In the genomic region with DNA sequence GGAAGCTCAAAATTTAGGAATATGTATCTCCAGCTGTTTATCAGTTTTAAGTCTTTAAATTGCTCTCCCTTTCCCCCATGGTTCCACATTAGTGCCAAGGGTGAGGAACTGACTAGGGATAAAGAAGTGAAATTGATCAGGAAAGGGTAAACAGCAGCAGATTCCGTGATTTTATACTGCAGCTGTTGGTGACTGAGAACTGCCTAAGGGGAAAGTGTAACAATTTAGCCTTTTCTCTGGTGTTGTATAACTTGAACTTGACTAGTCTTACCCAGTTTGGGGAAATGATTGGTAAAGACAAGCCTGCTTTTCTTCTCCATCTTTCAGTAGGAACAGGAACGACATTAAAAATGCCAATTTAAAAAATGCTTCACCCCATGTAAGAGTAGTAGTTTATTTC, we compare ENCODE assay signal across 1 cellular context.
TF ChIP-seq lines count a peak whose summit lies in the region.

No MANE protein-coding gene starts in this region.

TF ChIP-seq in GM23338, 12 proteins besides CTCF, POLR2A, EP300 and RAD21 (continued from another document):
- TF ChIP-seq, protein P1, sequence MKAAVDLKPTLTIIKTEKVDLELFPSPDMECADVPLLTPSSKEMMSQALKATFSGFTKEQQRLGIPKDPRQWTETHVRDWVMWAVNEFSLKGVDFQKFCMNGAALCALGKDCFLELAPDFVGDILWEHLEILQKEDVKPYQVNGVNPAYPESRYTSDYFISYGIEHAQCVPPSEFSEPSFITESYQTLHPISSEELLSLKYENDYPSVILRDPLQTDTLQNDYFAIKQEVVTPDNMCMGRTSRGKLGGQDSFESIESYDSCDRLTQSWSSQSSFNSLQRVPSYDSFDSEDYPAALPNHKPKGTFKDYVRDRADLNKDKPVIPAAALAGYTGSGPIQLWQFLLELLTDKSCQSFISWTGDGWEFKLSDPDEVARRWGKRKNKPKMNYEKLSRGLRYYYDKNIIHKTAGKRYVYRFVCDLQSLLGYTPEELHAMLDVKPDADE (IDR thresholded peaks at IDR 0.05), result no peak
- TF ChIP-seq ZNF114 (CRISPR knock-in tag; IDR thresholded peaks at IDR 0.05) (no peak), EZH2 (IDR thresholded peaks at IDR 0.05; ENCODE audit: low read depth, unreplicated experiment) (no peak), NANOG (IDR thresholded peaks at IDR 0.05; ENCODE audit: borderline replicate concordance) (no peak), CREB1 (CRISPR knock-in tag; IDR thresholded peaks at IDR 0.05; ENCODE audit: low read depth) (no peak), ZNF331 (CRISPR knock-in tag; IDR thresholded peaks at IDR 0.05; ENCODE audit: low read depth) (no peak), JUNB (IDR thresholded peaks at IDR 0.05; ENCODE audit: unreplicated experiment) (no peak), POLR2AphosphoS5 (IDR thresholded peaks at IDR 0.05; ENCODE audit: low read depth) (no peak), STAT1 (IDR thresholded peaks at IDR 0.05; ENCODE audit: unreplicated experiment) (no peak)
- TF ChIP-seq, protein P2, sequence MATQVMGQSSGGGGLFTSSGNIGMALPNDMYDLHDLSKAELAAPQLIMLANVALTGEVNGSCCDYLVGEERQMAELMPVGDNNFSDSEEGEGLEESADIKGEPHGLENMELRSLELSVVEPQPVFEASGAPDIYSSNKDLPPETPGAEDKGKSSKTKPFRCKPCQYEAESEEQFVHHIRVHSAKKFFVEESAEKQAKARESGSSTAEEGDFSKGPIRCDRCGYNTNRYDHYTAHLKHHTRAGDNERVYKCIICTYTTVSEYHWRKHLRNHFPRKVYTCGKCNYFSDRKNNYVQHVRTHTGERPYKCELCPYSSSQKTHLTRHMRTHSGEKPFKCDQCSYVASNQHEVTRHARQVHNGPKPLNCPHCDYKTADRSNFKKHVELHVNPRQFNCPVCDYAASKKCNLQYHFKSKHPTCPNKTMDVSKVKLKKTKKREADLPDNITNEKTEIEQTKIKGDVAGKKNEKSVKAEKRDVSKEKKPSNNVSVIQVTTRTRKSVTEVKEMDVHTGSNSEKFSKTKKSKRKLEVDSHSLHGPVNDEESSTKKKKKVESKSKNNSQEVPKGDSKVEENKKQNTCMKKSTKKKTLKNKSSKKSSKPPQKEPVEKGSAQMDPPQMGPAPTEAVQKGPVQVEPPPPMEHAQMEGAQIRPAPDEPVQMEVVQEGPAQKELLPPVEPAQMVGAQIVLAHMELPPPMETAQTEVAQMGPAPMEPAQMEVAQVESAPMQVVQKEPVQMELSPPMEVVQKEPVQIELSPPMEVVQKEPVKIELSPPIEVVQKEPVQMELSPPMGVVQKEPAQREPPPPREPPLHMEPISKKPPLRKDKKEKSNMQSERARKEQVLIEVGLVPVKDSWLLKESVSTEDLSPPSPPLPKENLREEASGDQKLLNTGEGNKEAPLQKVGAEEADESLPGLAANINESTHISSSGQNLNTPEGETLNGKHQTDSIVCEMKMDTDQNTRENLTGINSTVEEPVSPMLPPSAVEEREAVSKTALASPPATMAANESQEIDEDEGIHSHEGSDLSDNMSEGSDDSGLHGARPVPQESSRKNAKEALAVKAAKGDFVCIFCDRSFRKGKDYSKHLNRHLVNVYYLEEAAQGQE (IDR thresholded peaks at IDR 0.05; ENCODE audit: unreplicated experiment), result no peak
- TF ChIP-seq, protein P3, sequence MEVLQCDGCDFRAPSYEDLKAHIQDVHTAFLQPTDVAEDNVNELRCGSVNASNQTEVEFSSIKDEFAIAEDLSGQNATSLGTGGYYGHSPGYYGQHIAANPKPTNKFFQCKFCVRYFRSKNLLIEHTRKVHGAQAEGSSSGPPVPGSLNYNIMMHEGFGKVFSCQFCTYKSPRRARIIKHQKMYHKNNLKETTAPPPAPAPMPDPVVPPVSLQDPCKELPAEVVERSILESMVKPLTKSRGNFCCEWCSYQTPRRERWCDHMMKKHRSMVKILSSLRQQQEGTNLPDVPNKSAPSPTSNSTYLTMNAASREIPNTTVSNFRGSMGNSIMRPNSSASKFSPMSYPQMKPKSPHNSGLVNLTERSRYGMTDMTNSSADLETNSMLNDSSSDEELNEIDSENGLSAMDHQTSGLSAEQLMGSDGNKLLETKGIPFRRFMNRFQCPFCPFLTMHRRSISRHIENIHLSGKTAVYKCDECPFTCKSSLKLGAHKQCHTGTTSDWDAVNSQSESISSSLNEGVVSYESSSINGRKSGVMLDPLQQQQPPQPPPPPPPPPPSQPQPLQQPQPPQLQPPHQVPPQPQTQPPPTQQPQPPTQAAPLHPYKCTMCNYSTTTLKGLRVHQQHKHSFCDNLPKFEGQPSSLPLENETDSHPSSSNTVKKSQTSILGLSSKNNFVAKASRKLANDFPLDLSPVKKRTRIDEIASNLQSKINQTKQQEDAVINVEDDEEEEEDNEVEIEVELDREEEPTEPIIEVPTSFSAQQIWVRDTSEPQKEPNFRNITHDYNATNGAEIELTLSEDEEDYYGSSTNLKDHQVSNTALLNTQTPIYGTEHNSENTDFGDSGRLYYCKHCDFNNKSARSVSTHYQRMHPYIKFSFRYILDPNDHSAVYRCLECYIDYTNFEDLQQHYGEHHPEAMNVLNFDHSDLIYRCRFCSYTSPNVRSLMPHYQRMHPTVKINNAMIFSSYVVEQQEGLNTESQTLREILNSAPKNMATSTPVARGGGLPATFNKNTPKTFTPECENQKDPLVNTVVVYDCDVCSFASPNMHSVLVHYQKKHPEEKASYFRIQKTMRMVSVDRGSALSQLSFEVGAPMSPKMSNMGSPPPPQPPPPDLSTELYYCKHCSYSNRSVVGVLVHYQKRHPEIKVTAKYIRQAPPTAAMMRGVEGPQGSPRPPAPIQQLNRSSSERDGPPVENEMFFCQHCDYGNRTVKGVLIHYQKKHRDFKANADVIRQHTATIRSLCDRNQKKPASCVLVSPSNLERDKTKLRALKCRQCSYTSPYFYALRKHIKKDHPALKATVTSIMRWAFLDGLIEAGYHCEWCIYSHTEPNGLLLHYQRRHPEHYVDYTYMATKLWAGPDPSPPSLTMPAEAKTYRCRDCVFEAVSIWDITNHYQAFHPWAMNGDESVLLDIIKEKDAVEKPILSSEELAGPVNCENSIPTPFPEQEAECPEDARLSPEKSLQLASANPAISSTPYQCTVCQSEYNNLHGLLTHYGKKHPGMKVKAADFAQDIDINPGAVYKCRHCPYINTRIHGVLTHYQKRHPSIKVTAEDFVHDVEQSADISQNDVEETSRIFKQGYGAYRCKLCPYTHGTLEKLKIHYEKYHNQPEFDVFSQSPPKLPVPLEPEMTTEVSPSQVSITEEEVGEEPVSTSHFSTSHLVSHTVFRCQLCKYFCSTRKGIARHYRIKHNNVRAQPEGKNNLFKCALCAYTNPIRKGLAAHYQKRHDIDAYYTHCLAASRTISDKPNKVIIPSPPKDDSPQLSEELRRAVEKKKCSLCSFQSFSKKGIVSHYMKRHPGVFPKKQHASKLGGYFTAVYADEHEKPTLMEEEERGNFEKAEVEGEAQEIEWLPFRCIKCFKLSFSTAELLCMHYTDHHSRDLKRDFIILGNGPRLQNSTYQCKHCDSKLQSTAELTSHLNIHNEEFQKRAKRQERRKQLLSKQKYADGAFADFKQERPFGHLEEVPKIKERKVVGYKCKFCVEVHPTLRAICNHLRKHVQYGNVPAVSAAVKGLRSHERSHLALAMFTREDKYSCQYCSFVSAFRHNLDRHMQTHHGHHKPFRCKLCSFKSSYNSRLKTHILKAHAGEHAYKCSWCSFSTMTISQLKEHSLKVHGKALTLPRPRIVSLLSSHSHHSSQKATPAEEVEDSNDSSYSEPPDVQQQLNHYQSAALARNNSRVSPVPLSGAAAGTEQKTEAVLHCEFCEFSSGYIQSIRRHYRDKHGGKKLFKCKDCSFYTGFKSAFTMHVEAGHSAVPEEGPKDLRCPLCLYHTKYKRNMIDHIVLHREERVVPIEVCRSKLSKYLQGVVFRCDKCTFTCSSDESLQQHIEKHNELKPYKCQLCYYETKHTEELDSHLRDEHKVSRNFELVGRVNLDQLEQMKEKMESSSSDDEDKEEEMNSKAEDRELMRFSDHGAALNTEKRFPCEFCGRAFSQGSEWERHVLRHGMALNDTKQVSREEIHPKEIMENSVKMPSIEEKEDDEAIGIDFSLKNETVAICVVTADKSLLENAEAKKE (CRISPR knock-in tag; IDR thresholded peaks at IDR 0.05), result no peak
